ENCODE assay signal across 9 cellular contexts in the genomic region with DNA sequence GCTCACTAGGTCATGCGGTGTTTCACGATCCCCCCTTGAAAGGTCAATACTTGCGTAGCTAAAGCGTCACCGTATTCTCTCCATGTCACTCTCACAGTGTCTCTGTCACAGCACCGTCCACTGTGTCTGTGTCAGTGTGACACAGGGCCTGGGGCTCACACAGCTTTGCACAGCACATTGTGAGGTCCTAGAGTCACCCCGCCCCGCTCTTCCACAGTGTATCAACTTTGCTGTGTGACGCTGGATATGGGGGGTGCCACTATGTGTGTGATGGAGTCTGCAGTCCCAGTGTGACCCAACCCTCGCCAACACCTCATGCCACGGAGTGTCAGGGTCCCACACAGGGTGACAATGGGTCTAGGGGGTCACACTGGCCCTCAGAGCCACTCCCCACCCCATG. TPM values are rescaled to one million over a fixed set of nuclear protein-coding genes. Genes with fewer than 3 reads are reported as not detected.
DNase-seq lines count a peak whose midpoint lies in the region; ATAC-seq and TF ChIP-seq lines count a peak whose summit lies in the region.
"Had no signal": no experiment of that assay in that cellular context is flagged by ENCODE, and none has a peak within 500 bp of the region (broad histone marks: within the 10 kb centered on the region; RNA-seq: fewer than 3 reads in every experiment).

No MANE protein-coding gene starts in this region.

- H3K9ac ChIP-seq in SK-N-SH (peak overlapping the region; percentile 52; the same call in 1 of the 2 replicates), liver (ENCODE audit: low read depth in 1 of 2, low read length in 2 of 2) (no peak overlapping the region)

- H3K4me3 ChIP-seq in SK-N-SH (ENCODE audit: low read depth in 2 of 2, low read length in 1 of 2): peak overlapping the region; percentile 64
- peak overlapping the region; percentile 52 to 59 (median 53) for H3K4me3 ChIP-seq in breast epithelium
- H3K4me3 ChIP-seq in liver (ENCODE audit: low read depth in 1 of 3, low read length in 3 of 3): peak overlapping the region in 2 of 3 donors; percentile 45 to 57
- peak overlapping the region; percentile 45 to 53 (median 50) for H3K4me3 ChIP-seq in stomach

- no peak for TF ChIP-seq CTCF in SK-N-SH (IDR thresholded peaks at IDR 0.05)
- TF ChIP-seq CTCF in breast epithelium (IDR thresholded peaks at IDR 0.05): no peak
- TF ChIP-seq CTCF in liver (IDR thresholded peaks at IDR 0.05; ENCODE audit: low read depth, low read length, missing input control): no peak
- TF ChIP-seq CTCF in stomach (IDR thresholded peaks at IDR 0.05): no peak

- CTCF ChIA-PET in SK-N-SH (lab: Yijun Ruan, JAX): interaction anchor here (1.0 to 1.6 kb wide), 3 partner anchors 28 to 139 kb away, joined by 3 read pairs; no protein-coding TSS in a partner anchor

- peaks cover 7% of the 10 kb centered on the region for H3F3A ChIP-seq in SK-N-SH (replicated peaks; ENCODE audit: insufficient read depth)

- H3K36me3 ChIP-seq in SK-N-SH (replicated peaks in 1 of 2; ENCODE audit: control insufficient read depth in 1 of 2, insufficient read depth in 2 of 2, low read length in 1 of 2): no peaks in the 10 kb centered on the region
- H3K36me3 ChIP-seq in breast epithelium: no peaks in the 10 kb centered on the region
- no peaks in the 10 kb centered on the region for H3K36me3 ChIP-seq in liver (ENCODE audit: control insufficient read depth in 4 of 4, insufficient read depth in 3 of 4, low read depth in 1 of 4, low read length in 3 of 4)
- no peaks in the 10 kb centered on the region for H3K36me3 ChIP-seq in stomach

- H3K4me1 ChIP-seq in SK-N-SH (ENCODE audit: control insufficient read depth in 1 of 2, insufficient read depth in 2 of 2, low read depth in 1 of 2, low read length in 1 of 2) (peaks cover 6% of the 10 kb centered on the region in 2 experiments), breast epithelium (no peaks in the 10 kb centered on the region), liver (ENCODE audit: control insufficient read depth in 4 of 4, insufficient read depth in 4 of 4, low read length in 3 of 4) (peaks cover 3 to 7% (median 4%) of the 10 kb centered on the region in 4 donors), stomach (peaks cover 10 to 17% (median 11%) of the 10 kb centered on the region in 4 donors)

- H3K27ac ChIP-seq in SK-N-SH (ENCODE audit: low read depth in 2 of 2, low read length in 1 of 2) (no peak overlapping the region), breast epithelium (no peak overlapping the region), liver (ENCODE audit: low read depth in 1 of 2, low read length in 2 of 2) (no peak overlapping the region), stomach (no peak overlapping the region)
- H3K27ac ChIP-seq: 22Rv1 had no signal

- no peak for DNase-seq in SK-N-SH
- DNase-seq in breast epithelium (ENCODE audit: low spot score in 2 of 2): no peak
- DNase-seq in stomach: no peak
- DNase-seq in stimulated activated naive CD4-positive, alpha-beta T cell treated with Interleukin-2 at 50 U/mL for 16 hours (lab: John Stamatoyannopoulos, UW): no peak
- DNase-seq in NCI-H446 treated with DMSO at 0.1 percent for 48 hours (lab: John Stamatoyannopoulos, UW): no peak
- DNase-seq in GF-D8 (lab: John Stamatoyannopoulos, UW): no peak

- WGBS in SK-N-SH (ENCODE audit: low lambda C conversion rate): 58% methylated on average over 10 of the region's 11 CpGs
- WGBS in liver: 71% methylated on average over 11 of the region's 11 CpGs
- 65 to 77% (median 73%) methylated on average over 11 of the region's 11 CpGs for WGBS in stomach, 5 donors

- H3K9me2 ChIP-seq in SK-N-SH: no peaks in the 10 kb centered on the region

- POLR2A ChIA-PET in SK-N-SH (lab: Yijun Ruan, JAX): no interaction called here

- TF ChIP-seq POLR2A in breast epithelium (IDR thresholded peaks at IDR 0.05) (no peak), stomach (IDR thresholded peaks at IDR 0.05) (no peak)

- peak overlapping the region; percentile 79 for H3K4me2 ChIP-seq in SK-N-SH

- no peaks in the 10 kb centered on the region for H3K27me3 ChIP-seq in SK-N-SH (ENCODE audit: insufficient read depth)
- peaks cover 0 to 3% of the 10 kb centered on the region in 2 donors for H3K27me3 ChIP-seq in breast epithelium
- peaks cover 0 to 3% (median 1%) of the 10 kb centered on the region in 4 donors for H3K27me3 ChIP-seq in liver (ENCODE audit: control insufficient read depth in 4 of 4, insufficient read depth in 4 of 4, low read length in 3 of 4)
- peaks cover 0 to 16% (median 5%) of the 10 kb centered on the region in 3 donors for H3K27me3 ChIP-seq in stomach

- no peaks in the 10 kb centered on the region for H3K79me2 ChIP-seq in SK-N-SH (ENCODE audit: insufficient read depth)

- TF ChIP-seq EP300 in SK-N-SH (IDR thresholded peaks at IDR 0.05; ENCODE audit: borderline replicate concordance in 1 of 2, low read depth in 1 of 2, low read length in 1 of 2) (no peak), stomach (IDR thresholded peaks at IDR 0.05) (no peak)

- no peaks in the 10 kb centered on the region for H4K20me1 ChIP-seq in SK-N-SH (ENCODE audit: insufficient read depth)

- H2AFZ ChIP-seq in SK-N-SH (ENCODE audit: low read depth): peak overlapping the region; percentile 52; the same call in 1 of the 2 replicates

- no peak for ATAC-seq in SK-N-SH treated with all-trans-retinoic acid at 6 μM for 48 hours

- intact Hi-C loops in breast epithelium (cut with DNase I; ENCODE audit: low total_unique reads) (no loop called here), stomach (cut with DNase I; ENCODE audit: low total_unique reads) (no loop called here)

- H3K9me3 ChIP-seq in SK-N-SH: 0 out of 2 replicates have a peak, but pooled peaks cover 3% of the 10 kb centered on the region
- peaks cover 0 to 6% of the 10 kb centered on the region in 2 donors for H3K9me3 ChIP-seq in breast epithelium
- H3K9me3 ChIP-seq in liver (ENCODE audit: control insufficient read depth in 4 of 4, low read length in 3 of 4): peaks cover 0 to 2% (median 1%) of the 10 kb centered on the region in 4 donors
- H3K9me3 ChIP-seq in stomach: peaks cover 0 to 8% (median under 1%) of the 10 kb centered on the region in 4 donors

- TF ChIP-seq RAD21 in SK-N-SH (IDR thresholded peaks at IDR 0.05; ENCODE audit: low read length) (no peak), liver (IDR thresholded peaks at IDR 0.05) (no peak)

TF ChIP-seq in SK-N-SH, 30 proteins besides CTCF, POLR2A, EP300 and RAD21 (continues in another document):
- TF ChIP-seq FOXM1 (IDR thresholded peaks at IDR 0.05; ENCODE audit: low read depth) (no peak), POLR2AphosphoS5 (IDR thresholded peaks at IDR 0.05; ENCODE audit: low read depth, low read length) (no peak), GABPA (IDR thresholded peaks at IDR 0.05; ENCODE audit: low read depth) (no peak), RXRA (IDR thresholded peaks at IDR 0.05; ENCODE audit: borderline replicate concordance, low read depth) (no peak), MXI1 (IDR thresholded peaks at IDR 0.05; ENCODE audit: low read depth, low read length) (no peak), JUND (IDR thresholded peaks at IDR 0.05) (no peak), EZH2phosphoT487 (IDR thresholded peaks at IDR 0.05; ENCODE audit: borderline replicate concordance, low read depth) (no peak)

TF ChIP-seq in SK-N-SH treated with all-trans-retinoic acid at 6 μM for 48 hours, 23 proteins besides CTCF, POLR2A, EP300 and RAD21 (continues in another document):
- TF ChIP-seq CSDC2 (CRISPR knock-in tag; IDR thresholded peaks at IDR 0.05) (no peak), TCF4 (CRISPR knock-in tag; IDR thresholded peaks at IDR 0.05; ENCODE audit: borderline replicate concordance) (no peak), ZFP3 (CRISPR knock-in tag; IDR thresholded peaks at IDR 0.05) (no peak)
- TF ChIP-seq, protein P1, sequence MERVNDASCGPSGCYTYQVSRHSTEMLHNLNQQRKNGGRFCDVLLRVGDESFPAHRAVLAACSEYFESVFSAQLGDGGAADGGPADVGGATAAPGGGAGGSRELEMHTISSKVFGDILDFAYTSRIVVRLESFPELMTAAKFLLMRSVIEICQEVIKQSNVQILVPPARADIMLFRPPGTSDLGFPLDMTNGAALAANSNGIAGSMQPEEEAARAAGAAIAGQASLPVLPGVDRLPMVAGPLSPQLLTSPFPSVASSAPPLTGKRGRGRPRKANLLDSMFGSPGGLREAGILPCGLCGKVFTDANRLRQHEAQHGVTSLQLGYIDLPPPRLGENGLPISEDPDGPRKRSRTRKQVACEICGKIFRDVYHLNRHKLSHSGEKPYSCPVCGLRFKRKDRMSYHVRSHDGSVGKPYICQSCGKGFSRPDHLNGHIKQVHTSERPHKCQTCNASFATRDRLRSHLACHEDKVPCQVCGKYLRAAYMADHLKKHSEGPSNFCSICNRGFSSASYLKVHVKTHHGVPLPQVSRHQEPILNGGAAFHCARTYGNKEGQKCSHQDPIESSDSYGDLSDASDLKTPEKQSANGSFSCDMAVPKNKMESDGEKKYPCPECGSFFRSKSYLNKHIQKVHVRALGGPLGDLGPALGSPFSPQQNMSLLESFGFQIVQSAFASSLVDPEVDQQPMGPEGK (CRISPR knock-in tag; IDR thresholded peaks at IDR 0.05; ENCODE audit: borderline replicate concordance): no peak

TF ChIP-seq in liver, 16 proteins besides CTCF, POLR2A, EP300 and RAD21:
- TF ChIP-seq HNF4G (IDR thresholded peaks at IDR 0.05): no peak
- TF ChIP-seq, protein P2, sequence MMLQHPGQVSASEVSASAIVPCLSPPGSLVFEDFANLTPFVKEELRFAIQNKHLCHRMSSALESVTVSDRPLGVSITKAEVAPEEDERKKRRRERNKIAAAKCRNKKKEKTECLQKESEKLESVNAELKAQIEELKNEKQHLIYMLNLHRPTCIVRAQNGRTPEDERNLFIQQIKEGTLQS (IDR thresholded peaks at IDR 0.05): no peak
- no peak for TF ChIP-seq HNF4A (conservative IDR thresholded peaks at IDR 0.05)
- TF ChIP-seq JUND (IDR thresholded peaks at IDR 0.05): no peak

RNA-seq across cellular contexts. Expression of a gene that starts 0.6 kb away (rescaled TPM):
- 8.4 and 9.0 TPM in 2 replicates for polyA plus RNA-seq in SK-N-SH (2012; rRNA removed)
- 6.3 and 7.4 TPM in 2 replicates for polyA plus RNA-seq in SK-N-SH (2012; cell fraction: cytosol; rRNA removed)
- polyA plus RNA-seq in SK-N-SH (2012; cell fraction: nucleus; rRNA removed): 7.4 and 8.3 TPM in 2 replicates
- under 1 TPM; 0.29 to 0.66 (median 0.48) TPM for total RNA-seq in breast epithelium
- under 1 TPM; 0.23 to 0.42 TPM for total RNA-seq in liver
- polyA plus RNA-seq in liver: under 1 TPM; 0.07 to 0.59 TPM
- total RNA-seq in stomach: under 1 TPM in 2 of 5 donors, not detected in 3; 0.55 to 0.87 TPM
- 1 to 10 TPM in 1 of 3 donors, under 1 TPM in 1, not detected in 1; 0.28 to 2.6 TPM for polyA plus RNA-seq in stomach
